In genomic region chr1:165637427-165637826, GRCh38 we compare ENCODE assay signal across 11 cellular contexts. TPM values are rescaled to one million over a fixed set of nuclear protein-coding genes. Genes with fewer than 3 reads are reported as not detected.
DNase-seq lines count a peak whose midpoint lies in the region; ATAC-seq and TF ChIP-seq lines count a peak whose summit lies in the region.
"Had no signal": no experiment of that assay in that cellular context is flagged by ENCODE, and none has a peak within 500 bp of the region (broad histone marks: within the 10 kb centered on the region; RNA-seq: fewer than 3 reads in every experiment).

No MANE protein-coding gene starts in this region.

- TF ChIP-seq POLR2A in upper lobe of left lung (IDR thresholded peaks at IDR 0.05) = no peak

- no peaks in the 10 kb centered on the region for H3K9me3 Mint-ChIP-seq in activated T-cell treated with anti-CD3 and anti-CD28 coated beads, Interleukin-2, amount 50 U/mL, for 24 hours
- H3K9me3 Mint-ChIP-seq: activated CD4-positive, alpha-beta memory T cell treated with anti-CD3 and anti-CD28 coated beads, Interleukin-2, amount 10 ng/mL, durations not matched to agents 7 days and 5 days had no signal

- TF ChIP-seq CTCF in lung (IDR thresholded peaks at IDR 0.05; ENCODE audit: control extremely low read depth, extremely low read depth) (no peak), upper lobe of left lung (IDR thresholded peaks at IDR 0.05) (no peak), foreskin keratinocyte (conservative IDR thresholded peaks at IDR 0.05) (no peak)

- H3K27ac Mint-ChIP-seq in activated T-cell treated with anti-CD3 and anti-CD28 coated beads, Interleukin-2, amount 50 U/mL, for 24 hours = peak overlapping the region; percentile 29
- H3K27ac Mint-ChIP-seq: activated CD4-positive, alpha-beta memory T cell treated with anti-CD3 and anti-CD28 coated beads, Interleukin-2, amount 10 ng/mL, durations not matched to agents 7 days and 5 days; activated naive CD8-positive, alpha-beta T cell had no signal

- DNase-seq in activated T-cell treated with anti-CD3 and anti-CD28 coated beads, Interleukin-2, amount 50 U/mL, for 24 hours = no peak
- DNase-seq in activated T-cell treated with anti-CD3 and anti-CD28 coated beads for 4 hours (no peak), fibroblast of gingiva (ENCODE audit: low read depth) (peak; percentile 87), lung (ENCODE audit: low spot score) (no peak), upper lobe of left lung (peak in 1 of 2 donors; percentile 39), foreskin keratinocyte (no peak), UCSD-AML1 (lab: John Stamatoyannopoulos, UW; ENCODE audit: unreplicated experiment) (no peak)
- DNase-seq: activated CD4-positive, alpha-beta memory T cell treated with anti-CD3 and anti-CD28 coated beads, Interleukin-2, amount 10 ng/mL, durations not matched to agents 7 days and 5 days; stimulated activated naive CD4-positive, alpha-beta T cell had no signal

- H3K27me3 ChIP-seq in lung (ENCODE audit: control insufficient read depth, insufficient read depth) (no peaks in the 10 kb centered on the region), upper lobe of left lung (no peaks in the 10 kb centered on the region), foreskin keratinocyte (no peaks in the 10 kb centered on the region)

- 17 to 23% methylated on average over 1 of the region's 1 CpG for WGBS in lung, 2 donors
- WGBS in upper lobe of left lung, 2 donors = 33 to 50% methylated on average over 1 of the region's 1 CpG

- H3K4me3 ChIP-seq in lung = no peak overlapping the region
- no peak overlapping the region for H3K4me3 ChIP-seq in upper lobe of left lung

- peak; percentile 35 for ATAC-seq in lung (ENCODE audit: insufficient read depth, low FRiP score)
- peak; percentile 47 to 51 for ATAC-seq in upper lobe of left lung (ENCODE audit: low FRiP score in 2 of 2)
- no peak for ATAC-seq in foreskin keratinocyte
- ATAC-seq in GM21717 (IDR thresholded peaks at IDR 0.05; ENCODE audit: unreplicated experiment) = no peak

- H3K27me3 Mint-ChIP-seq in activated T-cell treated with anti-CD3 and anti-CD28 coated beads, Interleukin-2, amount 50 U/mL, for 24 hours = no peaks in the 10 kb centered on the region
- H3K27me3 Mint-ChIP-seq: activated naive CD8-positive, alpha-beta T cell had no signal

- H3K4me1 Mint-ChIP-seq in activated T-cell treated with anti-CD3 and anti-CD28 coated beads, Interleukin-2, amount 50 U/mL, for 24 hours (ENCODE audit: low read depth) = peaks cover 50% of the 10 kb centered on the region

- H3K4me3 Mint-ChIP-seq in activated T-cell treated with anti-CD3 and anti-CD28 coated beads, Interleukin-2, amount 50 U/mL, for 24 hours = no peak overlapping the region
- H3K4me3 Mint-ChIP-seq: activated CD4-positive, alpha-beta memory T cell treated with anti-CD3 and anti-CD28 coated beads, Interleukin-2, amount 10 ng/mL, durations not matched to agents 7 days and 5 days; activated naive CD8-positive, alpha-beta T cell had no signal

- peak in 1 of 4 donors; percentile 71 for TF ChIP-seq EP300 in upper lobe of left lung (IDR thresholded peaks at IDR 0.05)

- peaks cover 0 to 3% of the 10 kb centered on the region in 2 donors for H3K36me3 ChIP-seq in lung (ENCODE audit: control insufficient read depth in 2 of 2, insufficient read depth in 2 of 2, low read length in 2 of 2)
- peaks cover 0 to 12% (median 0%) of the 10 kb centered on the region in 4 donors for H3K36me3 ChIP-seq in upper lobe of left lung

- peaks cover 26% of the 10 kb centered on the region for H3K36me3 Mint-ChIP-seq in activated T-cell treated with anti-CD3 and anti-CD28 coated beads, Interleukin-2, amount 50 U/mL, for 24 hours (ENCODE audit: low read depth)

- no peaks in the 10 kb centered on the region for H3K9me3 ChIP-seq in lung (ENCODE audit: control insufficient read depth in 2 of 2, insufficient read depth in 1 of 2, low read length in 1 of 2)
- H3K9me3 ChIP-seq in upper lobe of left lung = no peaks in the 10 kb centered on the region

- H3K4me1 ChIP-seq in lung (ENCODE audit: control insufficient read depth in 2 of 2, insufficient read depth in 2 of 2, low read length in 2 of 2) (peaks cover 10 to 28% of the 10 kb centered on the region in 2 donors), upper lobe of left lung (peaks cover 57 to 79% (median 70%) of the 10 kb centered on the region in 4 donors), foreskin keratinocyte (peaks cover 10% of the 10 kb centered on the region)

- H3K27ac ChIP-seq in lung (ENCODE audit: low read depth in 1 of 2, low read length in 1 of 2) (peak overlapping the region; percentile 35 to 54), upper lobe of left lung (peak overlapping the region; percentile 41 to 68 (median 68)), foreskin keratinocyte (no peak overlapping the region)

RNA-seq across cellular contexts. Expression of gene MGST3, which starts 6.4 kb away (rescaled TPM):
- total RNA-seq in lung (100 to 1,000 TPM; 141 to 172 TPM), upper lobe of left lung (100 to 1,000 TPM in 5 of 6 donors, 10 to 100 TPM in 1; 49.2 to 250 (median 202) TPM), foreskin keratinocyte (129 and 158 TPM in 2 replicates)
- polyA plus RNA-seq in lung (100 to 1,000 TPM; 180 to 351 TPM), foreskin keratinocyte (181 and 225 TPM in 2 replicates)

Comparison
In these comparisons a context has a peak if more than half of its experiments do, and no peak if none do; other contexts are left out.
1. ATAC-seq: peak in lung (single experiment) and upper lobe of left lung (2 of 2); none in foreskin keratinocyte (single experiment) and GM21717 (single experiment).